ENCODE assay signal across 10 cellular contexts in the genomic region with DNA sequence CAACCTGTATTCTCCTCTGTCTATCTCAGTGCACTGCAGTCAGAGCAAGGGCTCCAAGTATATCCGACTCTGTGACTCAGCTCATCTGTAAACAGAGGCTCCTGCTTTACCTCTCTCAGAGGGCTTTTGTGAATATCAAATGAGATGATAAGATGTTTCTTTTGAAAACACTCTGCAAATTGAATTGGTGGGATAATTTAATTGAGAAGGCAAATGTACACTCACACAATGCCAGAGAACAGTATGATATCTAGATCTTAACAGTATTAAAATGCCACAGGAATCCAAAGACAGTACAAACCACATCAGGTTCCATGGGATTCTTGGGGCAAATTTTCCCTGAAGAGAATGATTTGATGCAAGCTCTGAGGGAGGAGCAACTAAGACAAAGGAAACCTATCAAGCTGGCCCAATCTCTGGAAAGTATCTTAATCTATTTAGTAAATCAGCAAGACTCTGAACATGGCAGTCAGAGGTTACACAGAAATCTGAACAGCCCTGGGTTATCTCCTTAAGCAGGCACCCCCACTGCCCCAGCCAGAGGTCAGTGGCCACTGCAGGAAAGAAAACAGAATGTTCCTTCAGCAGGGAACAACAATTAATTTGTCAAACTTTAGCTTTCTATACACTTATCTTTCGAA. TPM values are rescaled to one million over a fixed set of nuclear protein-coding genes. Genes with fewer than 3 reads are reported as not detected.
DNase-seq lines count a peak whose midpoint lies in the region; ATAC-seq, FAIRE-seq and TF ChIP-seq lines count a peak whose summit lies in the region.
"Had no signal": no experiment of that assay in that cellular context is flagged by ENCODE, and none has a peak within 500 bp of the region (broad histone marks: within the 10 kb centered on the region; RNA-seq: fewer than 3 reads in every experiment).

No MANE protein-coding gene starts in this region.

- H3K4me1 ChIP-seq in pancreas = peaks cover 0 to 21% (median 7%) of the 10 kb centered on the region in 3 donors
- H3K4me1 ChIP-seq in SJCRH30 = peaks cover 6% of the 10 kb centered on the region

- POLR2A ChIA-PET in T-cell (lab: Charles Lee) = no interaction called here

- peak; percentile 19 for DNase-seq in H4 (ENCODE audit: low spot score)
- DNase-seq in RPMI7951 (ENCODE audit: low read depth) = peak; percentile 14
- peak; percentile 19 for DNase-seq in epithelial cell of proximal tubule (ENCODE audit: low read depth)
- no peak for DNase-seq in pancreas
- no peak for DNase-seq in SJCRH30
- no peak for DNase-seq in T-cell
- no peak for DNase-seq in AG08396 (ENCODE audit: low spot score)
- DNase-seq in occipital lobe (lab: John Stamatoyannopoulos, UW) = no peak
- DNase-seq: central memory CD4-positive, alpha-beta T cell had no signal

- intact Hi-C loops in pancreas (cut with DNase I) = no loop called here

- TF ChIP-seq CTCF in epithelial cell of proximal tubule (conservative IDR thresholded peaks at IDR 0.05; ENCODE audit: low read depth, low read length) = no peak
- TF ChIP-seq CTCF in pancreas (IDR thresholded peaks at IDR 0.05) = no peak

- H3K27me3 Mint-ChIP-seq in T-cell = peaks cover 3 to 7% of the 10 kb centered on the region in 2 donors

- no peak overlapping the region for H3K27ac Mint-ChIP-seq in T-cell

- no peaks in the 10 kb centered on the region for H3K36me3 Mint-ChIP-seq in T-cell

- H3K4me3 ChIP-seq in epithelial cell of proximal tubule (ENCODE audit: low read depth, low read length) = no peak overlapping the region
- H3K4me3 ChIP-seq in pancreas = no peak overlapping the region
- no peak overlapping the region for H3K4me3 ChIP-seq in SJCRH30
- H3K4me3 ChIP-seq: thoracic aorta had no signal

- WGBS in pancreas, 2 donors = 36% methylated on average over 2 of the region's 2 CpGs

- H3K27me3 ChIP-seq in pancreas (no peaks in the 10 kb centered on the region), SJCRH30 (no peaks in the 10 kb centered on the region)

- H3K36me3 ChIP-seq in pancreas (no peaks in the 10 kb centered on the region), SJCRH30 (no peaks in the 10 kb centered on the region)
- H3K36me3 ChIP-seq: thoracic aorta had no signal

- H3K4me3 Mint-ChIP-seq in T-cell = no peak overlapping the region

- CTCF ChIA-PET in T-cell (lab: Charles Lee) = no interaction called here

- FAIRE-seq in pancreas (lab: Jason Lieb, UNC) = no peak

- no peaks in the 10 kb centered on the region for H3K9me3 Mint-ChIP-seq in T-cell

- H3K27ac ChIP-seq in pancreas (peak overlapping the region in 2 of 4 donors; percentile 17 to 25), SJCRH30 (no peak overlapping the region)
- H3K27ac ChIP-seq: thoracic aorta had no signal

- H3K9me3 ChIP-seq in pancreas = no peaks in the 10 kb centered on the region
- no peaks in the 10 kb centered on the region for H3K9me3 ChIP-seq in SJCRH30 (replicated peaks)
- H3K9me3 ChIP-seq: thoracic aorta had no signal

- ATAC-seq in pancreas (peak; percentile 36 to 46 (median 40)), T-cell (replicated peaks in 1 of 4) (no peak)

- H3K4me1 Mint-ChIP-seq in T-cell = no peaks in the 10 kb centered on the region

RNA-seq across cellular contexts. Expression of a gene that starts 45.9 kb away (rescaled TPM):
- 3.4 and 5.5 TPM in 2 replicates for total RNA-seq in H4 (2014; rRNA removed; shearing (Covaris generic))
- total RNA-seq in RPMI7951 (2014; rRNA removed; shearing (Covaris generic)) = 5.5 and 10.8 TPM in 2 replicates
- total RNA-seq in epithelial cell of proximal tubule (10.0 and 10.6 TPM in 2 replicates), pancreas (10 to 100 TPM in 2 of 6 donors, 1 to 10 TPM in 4; 5.5 to 15.5 (median 7.3) TPM), T-cell (1 to 10 TPM in 2 of 5 donors, under 1 TPM in 3; 0.35 to 1.4 (median 0.85) TPM), occipital lobe (109 TPM)
- polyA plus RNA-seq in pancreas = 1 to 10 TPM; 5.4 to 5.5 TPM
- total RNA-seq in SJCRH30 (2014; rRNA removed; shearing (Covaris generic)) = 8.3 and 11.4 TPM in 2 replicates

RNA-seq across cellular contexts. Expression of a gene that starts 46.2 kb away (rescaled TPM):
- 23.2 and 33.9 TPM in 2 replicates for total RNA-seq in H4 (2014; rRNA removed; shearing (Covaris generic))
- total RNA-seq in RPMI7951 (2014; rRNA removed; shearing (Covaris generic)) = 25.4 and 34.5 TPM in 2 replicates
- total RNA-seq in epithelial cell of proximal tubule = 17.3 and 19.0 TPM in 2 replicates
- 10 to 100 TPM; 15.1 to 25.3 (median 20.3) TPM for total RNA-seq in pancreas
- 10 to 100 TPM; 13.6 to 17.4 TPM for polyA plus RNA-seq in pancreas
- 29.0 and 29.7 TPM in 2 replicates for total RNA-seq in SJCRH30 (2014; rRNA removed; shearing (Covaris generic))
- total RNA-seq in T-cell = 10 to 100 TPM; 26.6 to 31.4 (median 30.2) TPM
- total RNA-seq in occipital lobe = 77.0 TPM

Comparison
In these comparisons a context has a peak if more than half of its experiments do, and no peak if none do; other contexts are left out.
1. DNase-seq: peak in H4 (single experiment), RPMI7951 (single experiment) and epithelial cell of proximal tubule (single experiment); none in pancreas (0 of 6), SJCRH30 (0 of 2), T-cell (0 of 34), AG08396 (single experiment) and occipital lobe (single experiment).
2. ATAC-seq: peak in pancreas (4 of 4); none in T-cell (0 of 4).